ENCODE assay signal across 8 cellular contexts in genomic region chr5:43603535-43604363, GRCh38. TPM values are rescaled to one million over a fixed set of nuclear protein-coding genes. Genes with fewer than 3 reads are reported as not detected.
DNase-seq lines count a peak whose midpoint lies in the region; ATAC-seq, FAIRE-seq and TF ChIP-seq lines count a peak whose summit lies in the region.

No MANE protein-coding gene starts in this region.

- no peaks in the 10 kb centered on the region; a peak in 1 of 5 replicates for H3K27me3 ChIP-seq in HepG2 (ENCODE audit: control insufficient read depth in 1 of 2, insufficient read depth in 2 of 2, low read length in 2 of 2)

- no peaks in the 10 kb centered on the region for H3K9me3 ChIP-seq in A549
- no peaks in the 10 kb centered on the region for H3K9me3 ChIP-seq in HepG2 (ENCODE audit: low read length)

- in situ Hi-C loops in HepG2 (cut with HindIII; ENCODE audit: extremely low pct_ligation_motif_present, low pct_unique_long_range_greater_than_20kb): no loop called here

- H3K4me2 ChIP-seq in A549 (peak overlapping the region; percentile 82), HepG2 (ENCODE audit: low read depth, low read length) (peak overlapping the region; percentile 97)

- no peaks in the 10 kb centered on the region for H4K20me1 ChIP-seq in HepG2 (ENCODE audit: insufficient read depth, low read length)

- H3K27ac ChIP-seq in A549 (peak overlapping the region; percentile 82 to 95), coronary artery (peak overlapping the region; percentile 90), HepG2 (ENCODE audit: extremely low read length, insufficient read depth, low read length) (peak overlapping the region; percentile 84)

- CTCF ChIA-PET in A549 (lab: Yijun Ruan, JAX): interaction anchor here (0.8 to 3.2 kb wide), 4 partner anchors 27 to 57 kb away, joined by 3 to 9 read pairs (median 3); no protein-coding TSS in a partner anchor
- CTCF ChIA-PET in HepG2 (lab: Yijun Ruan, JAX; ENCODE audit: low intra/inter-chr PET ratio, low total read pairs): no interaction called here

- TSS peak; percentile 52 for BruUV-seq in HepG2 (replicated peaks; lab: Mats Ljungman, UMichigan)

- DNase-seq in A549 (ENCODE audit: low read depth in 1 of 2, low spot score in 1 of 2) (no peak), NCI-H2227 treated with DMSO at 0.1 percent for 48 hours (lab: John Stamatoyannopoulos, UW) (peak; percentile 72), coronary artery (ENCODE audit: low spot score) (peak; percentile 84), HepG2 (ENCODE audit: low spot score) (peak; percentile 31)
- DNase-seq in activated CD4-positive, alpha-beta T cell treated with anti-CD3 and anti-CD28 coated beads for 48 hours: peak; percentile 83
- DNase-seq in stimulated activated CD4-positive, alpha-beta T cell treated with anti-CD3 and anti-CD28 coated beads, Interleukin-4, amount 100 ng/mL, for 24 hours: peak; percentile 74

- TF ChIP-seq EP300 in A549 (IDR thresholded peaks at IDR 0.05) (no peak), HepG2 (IDR thresholded peaks at IDR 0.05; ENCODE audit: low read depth in 2 of 2, low read length in 2 of 2) (no peak), HepG2 (CRISPR knock-in tag; IDR thresholded peaks at IDR 0.05; ENCODE audit: borderline replicate concordance) (no peak)

- POLR2A ChIA-PET in A549 (lab: Yijun Ruan, JAX) (interaction anchor here (1.2 kb wide), 1 partner anchor 50 kb away, joined by 3 read pairs; no protein-coding TSS in a partner anchor), HepG2 (lab: Yijun Ruan, JAX) (interaction anchor here (1.0 to 1.7 kb wide), 5 partner anchors 15 to 483 kb away, joined by 3 to 8 read pairs (median 3); partner anchors contain the start of genes TMEM267 and ZNF131)

- no peak for TF ChIP-seq RAD21 in A549 (conservative IDR thresholded peaks at IDR 0.05 in 1 of 2, IDR thresholded peaks at IDR 0.05 in 1 of 2)
- TF ChIP-seq RAD21 in HepG2 (CRISPR knock-in tag; IDR thresholded peaks at IDR 0.05): no peak

- no peaks in the 10 kb centered on the region; a peak in 1 of 5 replicates for H3K36me3 ChIP-seq in HepG2 (replicated peaks in 1 of 2; ENCODE audit: control insufficient read depth in 1 of 2, insufficient read depth in 2 of 2, low read length in 2 of 2)

- TF ChIP-seq POLR2A in A549 (IDR thresholded peaks at IDR 0.05; ENCODE audit: low read length) (no peak), HepG2 (IDR thresholded peaks at IDR 0.05; ENCODE audit: insufficient read depth in 1 of 2, low read depth in 2 of 2, low read length in 2 of 2) (peak in 1 of 2 experiments; percentile 56; a peak in 2 of 4 replicates)

- peak overlapping the region; percentile 78 for H3K9ac ChIP-seq in HepG2 (ENCODE audit: insufficient read depth, low read depth, low read length)

- no peak for FAIRE-seq in A549 (lab: Jason Lieb, UNC)
- FAIRE-seq in HepG2 (lab: Jason Lieb, UNC): no peak

- H3K4me3 ChIP-seq in A549: peak overlapping the region; percentile 70
- H3K4me3 ChIP-seq in coronary artery: peak overlapping the region; percentile 83
- H3K4me3 ChIP-seq in HepG2 (replicated peaks in 1 of 3; ENCODE audit: insufficient read depth in 1 of 3, low read depth in 2 of 3, low read length in 3 of 3): peak overlapping the region; percentile 61 to 89 (median 80)

- ATAC-seq in A549: peak in 1 of 2 experiments; percentile 11; a peak in 3 of 6 replicates
- ATAC-seq in GM18861 (IDR thresholded peaks at IDR 0.05; ENCODE audit: unreplicated experiment): peak; percentile 58
- peak; percentile 53 for ATAC-seq in HG03097 (IDR thresholded peaks at IDR 0.05; ENCODE audit: low FRiP score, unreplicated experiment)
- ATAC-seq in HepG2: peak; percentile 35

- H2AFZ ChIP-seq in HepG2 (ENCODE audit: low read length): peak overlapping the region; percentile 69

- intact Hi-C loops in HepG2 (cut with micrococcal nuclease; ENCODE audit: unreplicated experiment): no loop called here

- H3K79me2 ChIP-seq in HepG2 (ENCODE audit: insufficient read depth, low read length): peaks cover 30% of the 10 kb centered on the region

- no peak for TF ChIP-seq CTCF in A549 (IDR thresholded peaks at IDR 0.05)
- no peak for TF ChIP-seq CTCF in coronary artery (IDR thresholded peaks at IDR 0.05)
- no peak for TF ChIP-seq CTCF in HepG2 (CRISPR knock-in tag; IDR thresholded peaks at IDR 0.05)

- H3K4me1 ChIP-seq in A549: peaks cover 11% of the 10 kb centered on the region
- H3K4me1 ChIP-seq in HepG2 (ENCODE audit: insufficient read depth, low read length): peaks cover 54% of the 10 kb centered on the region

- 88% methylated on average over 39 of the region's 39 CpGs for WGBS in A549 (ENCODE audit: missing lambda C conversion rate)
- WGBS in HepG2 (ENCODE audit: low lambda C conversion rate): 66% methylated on average over 30 of the region's 39 CpGs

TF ChIP-seq in A549, 52 proteins besides CTCF, POLR2A, EP300 and RAD21 (continues in another document):
- TF ChIP-seq ZNF302 (CRISPR knock-in tag; IDR thresholded peaks at IDR 0.05) (no peak), RARB (CRISPR knock-in tag; IDR thresholded peaks at IDR 0.05) (no peak)

TF ChIP-seq in HepG2, 621 proteins besides CTCF, POLR2A, EP300 and RAD21 (continues in another document):
- TF ChIP-seq NFIB (CRISPR knock-in tag; IDR thresholded peaks at IDR 0.05; ENCODE audit: borderline replicate concordance) (no peak), NCOA1 (CRISPR knock-in tag; IDR thresholded peaks at IDR 0.05) (0 out of 2 replicates have a peak, but pooled peaks have one; percentile 33), PTBP1 (IDR thresholded peaks at IDR 0.05; ENCODE audit: low read depth, low read length, poor library complexity, severe bottlenecking) (no peak), NFKBIZ (CRISPR knock-in tag; IDR thresholded peaks at IDR 0.05) (0 out of 2 replicates have a peak, but pooled peaks have one; percentile 17)

RNA-seq across cellular contexts. Expression of gene NNT, which starts 0.8 kb away (rescaled TPM):
- polyA plus RNA-seq in A549 (2011; rRNA removed) (35.5 and 36.3 TPM in 2 replicates), A549 (2017; fragmentation: RNase III; extraction: RNeasy Plus Mini Kit Qiagen cat#74134 plus additional on column Dnase treatment) (13.5 to 16.5 TPM (median 15.2 TPM) in 3 replicates), HepG2 (2011; rRNA removed) (18.3 and 21.1 TPM in 2 replicates)
- 7.0 and 9.5 TPM in 2 replicates for polyA plus RNA-seq in A549 (2012; cell fraction: cytosol; rRNA removed)
- 10.5 and 14.7 TPM in 2 replicates for polyA plus RNA-seq in A549 (2012; cell fraction: nucleus; rRNA removed)
- 47.4 and 58.1 TPM in 2 replicates for polyA minus RNA-seq in A549 (2011; rRNA and poly(A)+ RNA removed)
- 58.0 and 73.3 TPM in 2 replicates for total RNA-seq in HepG2 (2016; rRNA removed; fragmentation: Illumina TruSeq; extraction: Trizol)
- 7.7 and 13.8 TPM in 2 replicates for total RNA-seq in HepG2 (2016; cell fraction: cytosol; rRNA removed; fragmentation: Illumina TruSeq; extraction: Trizol; ENCODE audit: low read depth)
- 53.3 and 67.8 TPM in 2 replicates for total RNA-seq in HepG2 (2016; cell fraction: insoluble cytoplasmic fraction; rRNA removed; fragmentation: Illumina TruSeq; extraction: Trizol)
- total RNA-seq in HepG2 (2016; cell fraction: membrane; rRNA removed; fragmentation: Illumina TruSeq; extraction: Trizol): 18.8 and 21.2 TPM in 2 replicates
- total RNA-seq in HepG2 (2016; cell fraction: nucleus; rRNA removed; fragmentation: Illumina TruSeq; extraction: Trizol): 57.3 and 66.1 TPM in 2 replicates
- polyA plus RNA-seq in HepG2 (2011; cell fraction: cytosol; rRNA removed): 17.9 and 20.8 TPM in 2 replicates
- 14.9 and 15.6 TPM in 2 replicates for polyA plus RNA-seq in HepG2 (2011; cell fraction: nucleus; rRNA removed)
- polyA plus RNA-seq in HepG2 (2012): 14.7 and 20.1 TPM in 2 replicates
- 1.9 and 3.2 TPM in 2 replicates for polyA plus RNA-seq in HepG2 (2016; cell fraction: cytosol; fragmentation: Illumina TruSeq; extraction: Trizol; ENCODE audit: low read depth)
- polyA plus RNA-seq in HepG2 (2016; cell fraction: insoluble cytoplasmic fraction; fragmentation: Illumina TruSeq; extraction: Trizol; ENCODE audit: low read depth): 53.7 and 61.6 TPM in 2 replicates
- 8.4 and 10.0 TPM in 2 replicates for polyA plus RNA-seq in HepG2 (2016; cell fraction: membrane; fragmentation: Illumina TruSeq; extraction: Trizol; ENCODE audit: low read depth)
- 45.9 and 52.1 TPM in 2 replicates for polyA plus RNA-seq in HepG2 (2016; cell fraction: nucleus; fragmentation: Illumina TruSeq; extraction: Trizol; ENCODE audit: insufficient read depth, low read depth)
- 77.1 and 157 TPM in 2 replicates for polyA minus RNA-seq in HepG2 (2011; rRNA and poly(A)+ RNA removed; ENCODE audit: low replicate concordance)
- polyA minus RNA-seq in HepG2 (2011; cell fraction: cytosol; rRNA and poly(A)+ RNA removed): 24.7 and 28.9 TPM in 2 replicates
- 50.3 and 56.1 TPM in 2 replicates for polyA minus RNA-seq in HepG2 (2011; cell fraction: nucleus; rRNA and poly(A)+ RNA removed)

RNA-seq across cellular contexts. Expression of gene PAIP1, which starts 46.9 kb away (rescaled TPM):
- polyA plus RNA-seq in A549 (2011; rRNA removed) (188 and 198 TPM in 2 replicates), A549 (2017; fragmentation: RNase III; extraction: RNeasy Plus Mini Kit Qiagen cat#74134 plus additional on column Dnase treatment) (84.6 to 89.6 TPM (median 86.7 TPM) in 3 replicates), HepG2 (2011; rRNA removed) (74.0 and 96.6 TPM in 2 replicates)
- polyA plus RNA-seq in A549 (2012; cell fraction: cytosol; rRNA removed): 51.2 and 74.8 TPM in 2 replicates
- polyA plus RNA-seq in A549 (2012; cell fraction: nucleus; rRNA removed): 19.8 and 25.1 TPM in 2 replicates
- polyA minus RNA-seq in A549 (2011; rRNA and poly(A)+ RNA removed): 63.1 and 66.9 TPM in 2 replicates
- total RNA-seq in HepG2 (2016; rRNA removed; fragmentation: Illumina TruSeq; extraction: Trizol): 116 and 141 TPM in 2 replicates
- 81.1 and 93.2 TPM in 2 replicates for total RNA-seq in HepG2 (2016; cell fraction: cytosol; rRNA removed; fragmentation: Illumina TruSeq; extraction: Trizol; ENCODE audit: low read depth)
- 125 and 142 TPM in 2 replicates for total RNA-seq in HepG2 (2016; cell fraction: insoluble cytoplasmic fraction; rRNA removed; fragmentation: Illumina TruSeq; extraction: Trizol)
- total RNA-seq in HepG2 (2016; cell fraction: membrane; rRNA removed; fragmentation: Illumina TruSeq; extraction: Trizol): 177 and 180 TPM in 2 replicates
- total RNA-seq in HepG2 (2016; cell fraction: nucleus; rRNA removed; fragmentation: Illumina TruSeq; extraction: Trizol): 59.2 and 68.0 TPM in 2 replicates
- polyA plus RNA-seq in HepG2 (2011; cell fraction: cytosol; rRNA removed): 48.2 and 71.1 TPM in 2 replicates
- 21.4 and 24.0 TPM in 2 replicates for polyA plus RNA-seq in HepG2 (2011; cell fraction: nucleus; rRNA removed)
- 58.2 and 74.1 TPM in 2 replicates for polyA plus RNA-seq in HepG2 (2012)
- polyA plus RNA-seq in HepG2 (2016; cell fraction: cytosol; fragmentation: Illumina TruSeq; extraction: Trizol; ENCODE audit: low read depth): 95.5 and 120 TPM in 2 replicates
- polyA plus RNA-seq in HepG2 (2016; cell fraction: insoluble cytoplasmic fraction; fragmentation: Illumina TruSeq; extraction: Trizol; ENCODE audit: low read depth): 148 and 150 TPM in 2 replicates
- 144 and 145 TPM in 2 replicates for polyA plus RNA-seq in HepG2 (2016; cell fraction: membrane; fragmentation: Illumina TruSeq; extraction: Trizol; ENCODE audit: low read depth)
- 70.2 and 80.8 TPM in 2 replicates for polyA plus RNA-seq in HepG2 (2016; cell fraction: nucleus; fragmentation: Illumina TruSeq; extraction: Trizol; ENCODE audit: insufficient read depth, low read depth)
- polyA minus RNA-seq in HepG2 (2011; rRNA and poly(A)+ RNA removed; ENCODE audit: low replicate concordance): 44.5 and 120 TPM in 2 replicates
- 47.2 and 50.8 TPM in 2 replicates for polyA minus RNA-seq in HepG2 (2011; cell fraction: cytosol; rRNA and poly(A)+ RNA removed)
- 37.1 and 44.0 TPM in 2 replicates for polyA minus RNA-seq in HepG2 (2011; cell fraction: nucleus; rRNA and poly(A)+ RNA removed)

Comparison
In these comparisons a context has a peak if more than half of its experiments do, and no peak if none do; other contexts are left out.
1. DNase-seq: peak in NCI-H2227 treated with DMSO at 0.1 percent for 48 hours (single experiment), activated CD4-positive, alpha-beta T cell treated with anti-CD3 and anti-CD28 coated beads for 48 hours (single experiment), coronary artery (single experiment), HepG2 (single experiment) and stimulated activated CD4-positive, alpha-beta T cell treated with anti-CD3 and anti-CD28 coated beads, Interleukin-4, amount 100 ng/mL, for 24 hours (single experiment); none in A549 (0 of 2).
2. Of the 38 proteins assayed by ChIP-seq in both HepG2 and A549: peak only in HepG2: BHLHE40; only in A549: none; in both: none; in neither: 36; mixed calls (peak in some experiments, not most) for 1.
3. Peak in every context shown above with its lines, with median percentiles within 50 percentile points of each other: H3K27ac ChIP-seq and H3K4me3 ChIP-seq.